Comparison of ENCODE assay signal across 1 cellular context in the genomic region with DNA sequence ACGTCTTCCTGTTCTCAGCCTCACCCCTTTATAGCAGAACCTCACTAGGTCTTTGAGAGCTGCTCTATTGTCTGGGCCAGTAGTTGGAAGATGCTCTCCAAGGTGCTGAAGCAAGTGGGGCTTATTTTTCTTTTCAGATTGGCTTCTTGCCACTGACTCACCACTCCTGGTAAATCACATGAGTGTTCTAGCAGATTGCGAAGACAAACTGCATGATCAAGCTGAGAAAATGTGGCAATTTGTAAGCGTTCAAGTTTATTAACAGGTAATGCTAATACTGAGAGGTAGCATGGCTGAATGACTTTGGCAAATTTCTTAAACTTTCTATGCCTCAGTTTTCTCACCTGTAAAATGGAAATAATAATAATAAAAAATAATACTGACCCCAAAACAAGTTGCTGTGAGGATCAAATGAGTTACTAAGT.
A peak's percentile ranks its signal among the peaks of the same experiment; 100 is the strongest.
TF ChIP-seq lines count a peak whose summit lies in the region.

No MANE protein-coding gene starts in this region.

TF ChIP-seq in HepG2, 621 proteins besides CTCF, POLR2A, EP300 and RAD21 (continued from another document and continues in another):
- TF ChIP-seq ZHX1 (CRISPR knock-in tag; IDR thresholded peaks at IDR 0.05; ENCODE audit: low read depth) (no peak), ZNF572 (CRISPR knock-in tag; IDR thresholded peaks at IDR 0.05) (no peak), ARNT2 (CRISPR knock-in tag; IDR thresholded peaks at IDR 0.05; ENCODE audit: low read depth) (no peak), NFATC3 (CRISPR knock-in tag; IDR thresholded peaks at IDR 0.05) (no peak), CCDC6 (CRISPR knock-in tag; IDR thresholded peaks at IDR 0.05) (no peak), ZNF513 (CRISPR knock-in tag; conservative IDR thresholded peaks at IDR 0.05) (no peak), ZFP62 (CRISPR knock-in tag; IDR thresholded peaks at IDR 0.05) (no peak), NFYC (CRISPR knock-in tag; IDR thresholded peaks at IDR 0.05) (no peak), NFE2 (CRISPR knock-in tag; IDR thresholded peaks at IDR 0.05) (no peak), ZNF441 (CRISPR knock-in tag; IDR thresholded peaks at IDR 0.05; ENCODE audit: borderline replicate concordance) (peak; percentile 45; the same call in 1 of the 2 replicates), THYN1 (CRISPR knock-in tag; IDR thresholded peaks at IDR 0.05; ENCODE audit: borderline replicate concordance, low read depth) (no peak), HNRNPL (IDR thresholded peaks at IDR 0.05; ENCODE audit: low read depth, low read length) (no peak), MYNN (CRISPR knock-in tag; IDR thresholded peaks at IDR 0.05; ENCODE audit: low read depth) (no peak), ARNT (IDR thresholded peaks at IDR 0.05) (no peak), NFKBIZ (CRISPR knock-in tag; IDR thresholded peaks at IDR 0.05) (no peak), ZNF704 (CRISPR knock-in tag; IDR thresholded peaks at IDR 0.05; ENCODE audit: borderline replicate concordance) (no peak), ZNF816 (CRISPR knock-in tag; IDR thresholded peaks at IDR 0.05; ENCODE audit: borderline replicate concordance) (no peak), IRF9 (CRISPR knock-in tag; IDR thresholded peaks at IDR 0.05; ENCODE audit: borderline replicate concordance) (no peak), EEA1 (CRISPR knock-in tag; IDR thresholded peaks at IDR 0.05; ENCODE audit: borderline replicate concordance) (no peak)
- TF ChIP-seq, protein P1, sequence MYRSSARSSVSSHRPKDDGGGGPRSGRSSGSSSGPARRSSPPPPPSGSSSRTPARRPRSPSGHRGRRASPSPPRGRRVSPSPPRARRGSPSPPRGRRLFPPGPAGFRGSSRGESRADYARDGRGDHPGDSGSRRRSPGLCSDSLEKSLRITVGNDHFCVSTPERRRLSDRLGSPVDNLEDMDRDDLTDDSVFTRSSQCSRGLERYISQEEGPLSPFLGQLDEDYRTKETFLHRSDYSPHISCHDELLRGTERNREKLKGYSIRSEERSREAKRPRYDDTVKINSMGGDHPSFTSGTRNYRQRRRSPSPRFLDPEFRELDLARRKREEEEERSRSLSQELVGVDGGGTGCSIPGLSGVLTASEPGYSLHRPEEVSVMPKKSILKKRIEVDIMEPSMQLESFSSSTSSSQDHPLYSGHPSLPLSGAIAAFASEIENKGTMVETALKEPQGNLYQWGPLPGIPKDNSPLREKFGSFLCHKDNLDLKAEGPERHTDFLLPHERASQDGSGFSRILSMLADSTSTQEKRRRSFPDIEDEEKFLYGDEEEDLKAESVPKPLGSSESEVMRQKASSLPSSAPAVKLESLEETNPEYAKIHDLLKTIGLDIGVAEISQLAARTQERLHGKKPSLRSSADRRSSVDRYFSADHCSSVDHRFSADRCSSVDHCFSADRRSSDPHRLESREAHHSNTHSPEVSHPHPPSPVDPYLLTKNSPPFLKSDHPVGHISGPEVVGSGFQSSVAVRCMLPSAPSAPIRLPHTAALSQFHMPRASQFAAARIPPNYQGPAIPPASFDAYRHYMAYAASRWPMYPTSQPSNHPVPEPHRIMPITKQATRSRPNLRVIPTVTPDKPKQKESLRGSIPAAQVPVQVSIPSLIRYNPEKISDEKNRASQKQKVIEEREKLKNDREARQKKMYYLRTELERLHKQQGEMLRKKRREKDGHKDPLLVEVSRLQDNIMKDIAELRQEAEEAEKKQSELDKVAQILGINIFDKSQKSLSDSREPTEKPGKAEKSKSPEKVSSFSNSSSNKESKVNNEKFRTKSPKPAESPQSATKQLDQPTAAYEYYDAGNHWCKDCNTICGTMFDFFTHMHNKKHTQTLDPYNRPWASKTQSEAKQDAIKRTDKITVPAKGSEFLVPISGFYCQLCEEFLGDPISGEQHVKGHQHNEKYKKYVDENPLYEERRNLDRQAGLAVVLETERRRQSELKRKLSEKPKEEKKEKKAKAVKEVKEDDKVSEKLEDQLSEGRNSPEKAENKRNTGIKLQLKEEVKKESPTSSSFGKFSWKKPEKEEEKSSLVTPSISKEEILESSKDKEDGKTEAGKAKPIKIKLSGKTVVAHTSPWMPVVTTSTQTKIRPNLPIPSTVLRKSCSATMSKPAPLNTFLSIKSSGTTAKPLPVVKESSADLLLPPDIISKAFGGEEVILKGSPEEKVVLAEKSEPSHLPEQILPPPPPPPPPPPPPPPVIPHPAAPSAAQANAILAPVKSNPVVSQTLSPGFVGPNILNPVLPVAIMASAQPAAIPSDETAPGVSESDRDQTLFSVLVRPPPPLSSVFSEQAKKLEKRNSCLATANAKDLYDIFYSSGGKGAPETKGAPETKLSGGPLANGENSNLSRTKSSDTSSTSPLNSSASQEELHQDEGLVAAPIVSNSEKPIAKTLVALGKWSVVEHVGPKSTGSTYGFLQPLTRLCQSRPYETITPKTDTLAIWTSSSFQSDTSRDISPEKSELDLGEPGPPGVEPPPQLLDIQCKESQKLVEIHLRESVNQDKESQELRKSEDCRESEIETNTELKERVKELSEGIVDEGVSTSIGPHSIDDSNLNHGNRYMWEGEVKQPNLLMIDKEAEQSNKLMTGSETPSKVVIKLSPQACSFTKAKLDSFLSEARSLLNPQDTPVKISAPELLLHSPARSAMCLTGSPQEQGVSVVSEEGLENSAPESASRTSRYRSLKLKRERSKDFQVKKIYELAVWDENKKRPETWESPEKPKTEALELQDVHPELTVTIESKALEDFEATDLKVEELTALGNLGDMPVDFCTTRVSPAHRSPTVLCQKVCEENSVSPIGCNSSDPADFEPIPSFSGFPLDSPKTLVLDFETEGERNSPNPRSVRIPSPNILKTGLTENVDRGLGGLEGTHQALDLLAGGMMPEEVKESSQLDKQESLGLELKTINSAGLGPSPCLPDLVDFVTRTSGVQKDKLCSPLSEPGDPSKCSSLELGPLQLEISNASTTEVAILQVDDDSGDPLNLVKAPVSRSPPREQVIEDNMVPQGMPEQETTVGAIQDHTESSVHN (CRISPR knock-in tag; IDR thresholded peaks at IDR 0.05): no peak
- TF ChIP-seq, protein P2, sequence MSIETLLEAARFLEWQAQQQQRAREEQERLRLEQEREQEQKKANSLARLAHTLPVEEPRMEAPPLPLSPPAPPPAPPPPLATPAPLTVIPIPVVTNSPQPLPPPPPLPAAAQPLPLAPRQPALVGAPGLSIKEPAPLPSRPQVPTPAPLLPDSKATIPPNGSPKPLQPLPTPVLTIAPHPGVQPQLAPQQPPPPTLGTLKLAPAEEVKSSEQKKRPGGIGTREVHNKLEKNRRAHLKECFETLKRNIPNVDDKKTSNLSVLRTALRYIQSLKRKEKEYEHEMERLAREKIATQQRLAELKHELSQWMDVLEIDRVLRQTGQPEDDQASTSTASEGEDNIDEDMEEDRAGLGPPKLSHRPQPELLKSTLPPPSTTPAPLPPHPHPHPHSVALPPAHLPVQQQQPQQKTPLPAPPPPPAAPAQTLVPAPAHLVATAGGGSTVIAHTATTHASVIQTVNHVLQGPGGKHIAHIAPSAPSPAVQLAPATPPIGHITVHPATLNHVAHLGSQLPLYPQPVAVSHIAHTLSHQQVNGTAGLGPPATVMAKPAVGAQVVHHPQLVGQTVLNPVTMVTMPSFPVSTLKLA (IDR thresholded peaks at IDR 0.05): no peak
- TF ChIP-seq, protein P3, sequence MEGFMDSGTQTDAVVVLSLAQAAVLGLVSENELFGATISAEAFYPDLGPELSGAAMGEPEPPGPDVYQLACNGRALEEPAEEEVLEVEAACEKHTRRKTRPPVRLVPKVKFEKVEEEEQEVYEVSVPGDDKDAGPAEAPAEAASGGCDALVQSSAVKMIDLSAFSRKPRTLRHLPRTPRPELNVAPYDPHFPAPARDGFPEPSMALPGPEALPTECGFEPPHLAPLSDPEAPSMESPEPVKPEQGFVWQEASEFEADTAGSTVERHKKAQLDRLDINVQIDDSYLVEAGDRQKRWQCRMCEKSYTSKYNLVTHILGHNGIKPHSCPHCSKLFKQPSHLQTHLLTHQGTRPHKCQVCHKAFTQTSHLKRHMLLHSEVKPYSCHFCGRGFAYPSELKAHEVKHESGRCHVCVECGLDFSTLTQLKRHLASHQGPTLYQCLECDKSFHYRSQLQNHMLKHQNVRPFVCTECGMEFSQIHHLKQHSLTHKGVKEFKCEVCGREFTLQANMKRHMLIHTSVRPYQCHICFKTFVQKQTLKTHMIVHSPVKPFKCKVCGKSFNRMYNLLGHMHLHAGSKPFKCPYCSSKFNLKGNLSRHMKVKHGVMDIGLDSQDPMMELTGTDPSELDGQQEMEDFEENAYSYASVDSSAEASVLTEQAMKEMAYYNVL (CRISPR knock-in tag; IDR thresholded peaks at IDR 0.05; ENCODE audit: borderline replicate concordance): no peak
- TF ChIP-seq, protein P4, sequence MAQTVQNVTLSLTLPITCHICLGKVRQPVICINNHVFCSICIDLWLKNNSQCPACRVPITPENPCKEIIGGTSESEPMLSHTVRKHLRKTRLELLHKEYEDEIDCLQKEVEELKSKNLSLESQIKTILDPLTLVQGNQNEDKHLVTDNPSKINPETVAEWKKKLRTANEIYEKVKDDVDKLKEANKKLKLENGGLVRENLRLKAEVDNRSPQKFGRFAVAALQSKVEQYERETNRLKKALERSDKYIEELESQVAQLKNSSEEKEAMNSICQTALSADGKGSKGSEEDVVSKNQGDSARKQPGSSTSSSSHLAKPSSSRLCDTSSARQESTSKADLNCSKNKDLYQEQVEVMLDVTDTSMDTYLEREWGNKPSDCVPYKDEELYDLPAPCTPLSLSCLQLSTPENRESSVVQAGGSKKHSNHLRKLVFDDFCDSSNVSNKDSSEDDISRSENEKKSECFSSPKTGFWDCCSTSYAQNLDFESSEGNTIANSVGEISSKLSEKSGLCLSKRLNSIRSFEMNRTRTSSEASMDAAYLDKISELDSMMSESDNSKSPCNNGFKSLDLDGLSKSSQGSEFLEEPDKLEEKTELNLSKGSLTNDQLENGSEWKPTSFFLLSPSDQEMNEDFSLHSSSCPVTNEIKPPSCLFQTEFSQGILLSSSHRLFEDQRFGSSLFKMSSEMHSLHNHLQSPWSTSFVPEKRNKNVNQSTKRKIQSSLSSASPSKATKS (CRISPR knock-in tag; IDR thresholded peaks at IDR 0.05): no peak
- TF ChIP-seq, protein P5, sequence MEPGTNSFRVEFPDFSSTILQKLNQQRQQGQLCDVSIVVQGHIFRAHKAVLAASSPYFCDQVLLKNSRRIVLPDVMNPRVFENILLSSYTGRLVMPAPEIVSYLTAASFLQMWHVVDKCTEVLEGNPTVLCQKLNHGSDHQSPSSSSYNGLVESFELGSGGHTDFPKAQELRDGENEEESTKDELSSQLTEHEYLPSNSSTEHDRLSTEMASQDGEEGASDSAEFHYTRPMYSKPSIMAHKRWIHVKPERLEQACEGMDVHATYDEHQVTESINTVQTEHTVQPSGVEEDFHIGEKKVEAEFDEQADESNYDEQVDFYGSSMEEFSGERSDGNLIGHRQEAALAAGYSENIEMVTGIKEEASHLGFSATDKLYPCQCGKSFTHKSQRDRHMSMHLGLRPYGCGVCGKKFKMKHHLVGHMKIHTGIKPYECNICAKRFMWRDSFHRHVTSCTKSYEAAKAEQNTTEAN (CRISPR knock-in tag; conservative IDR thresholded peaks at IDR 0.05): 0 out of 2 replicates have a peak, but pooled peaks have one; percentile 37
